Comparison of ENCODE assay signal across 1 cellular context in the genomic region with DNA sequence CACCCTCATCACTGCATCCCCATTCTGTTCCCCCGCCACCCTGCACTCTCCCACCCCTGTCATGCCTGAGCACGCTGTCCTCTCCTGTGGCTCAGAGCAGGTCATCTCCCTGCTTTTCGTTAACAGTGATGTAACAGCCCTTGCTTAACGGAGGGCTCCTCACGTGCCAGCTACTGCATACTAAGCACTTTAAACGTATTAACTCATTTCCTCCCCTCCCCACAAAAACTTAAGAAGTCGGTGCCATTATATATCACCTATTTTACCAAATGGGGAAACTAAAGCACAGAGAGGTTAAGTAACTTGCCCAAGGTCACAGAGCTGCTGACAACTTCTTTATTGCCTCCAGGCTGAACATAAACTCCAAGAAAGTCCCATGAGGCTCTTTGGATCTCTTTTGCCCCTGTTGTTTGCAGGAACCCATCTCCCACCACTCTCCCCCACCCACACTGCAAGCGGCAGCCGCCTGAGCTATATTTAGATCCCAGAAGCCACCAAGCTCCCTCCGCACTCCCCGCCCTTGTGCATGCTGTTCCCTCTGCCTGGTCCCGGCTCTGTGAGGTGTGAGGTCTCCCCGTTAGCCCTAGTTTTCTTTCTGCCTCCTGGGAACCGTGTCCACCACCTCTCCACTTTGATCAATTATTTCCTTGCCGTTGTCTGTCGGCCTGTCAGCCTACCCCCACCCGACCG.
A peak's percentile ranks its signal among the peaks of the same experiment; 100 is the strongest.
TF ChIP-seq lines count a peak whose summit lies in the region.

No MANE protein-coding gene starts in this region.

TF ChIP-seq in HepG2, 621 proteins besides CTCF, POLR2A, EP300 and RAD21 (continued from another document and continues in another):
- TF ChIP-seq, protein P1, sequence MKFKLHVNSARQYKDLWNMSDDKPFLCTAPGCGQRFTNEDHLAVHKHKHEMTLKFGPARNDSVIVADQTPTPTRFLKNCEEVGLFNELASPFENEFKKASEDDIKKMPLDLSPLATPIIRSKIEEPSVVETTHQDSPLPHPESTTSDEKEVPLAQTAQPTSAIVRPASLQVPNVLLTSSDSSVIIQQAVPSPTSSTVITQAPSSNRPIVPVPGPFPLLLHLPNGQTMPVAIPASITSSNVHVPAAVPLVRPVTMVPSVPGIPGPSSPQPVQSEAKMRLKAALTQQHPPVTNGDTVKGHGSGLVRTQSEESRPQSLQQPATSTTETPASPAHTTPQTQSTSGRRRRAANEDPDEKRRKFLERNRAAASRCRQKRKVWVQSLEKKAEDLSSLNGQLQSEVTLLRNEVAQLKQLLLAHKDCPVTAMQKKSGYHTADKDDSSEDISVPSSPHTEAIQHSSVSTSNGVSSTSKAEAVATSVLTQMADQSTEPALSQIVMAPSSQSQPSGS (CRISPR knock-in tag; IDR thresholded peaks at IDR 0.05) = no peak
- TF ChIP-seq MLLT10 (CRISPR knock-in tag; IDR thresholded peaks at IDR 0.05) = no peak
- TF ChIP-seq MAFK (conservative IDR thresholded peaks at IDR 0.05 in 1 of 2, IDR thresholded peaks at IDR 0.05 in 1 of 2; ENCODE audit: low read length in 2 of 2) = no peak; a peak in 1 of 4 replicates
- TF ChIP-seq, protein P2, sequence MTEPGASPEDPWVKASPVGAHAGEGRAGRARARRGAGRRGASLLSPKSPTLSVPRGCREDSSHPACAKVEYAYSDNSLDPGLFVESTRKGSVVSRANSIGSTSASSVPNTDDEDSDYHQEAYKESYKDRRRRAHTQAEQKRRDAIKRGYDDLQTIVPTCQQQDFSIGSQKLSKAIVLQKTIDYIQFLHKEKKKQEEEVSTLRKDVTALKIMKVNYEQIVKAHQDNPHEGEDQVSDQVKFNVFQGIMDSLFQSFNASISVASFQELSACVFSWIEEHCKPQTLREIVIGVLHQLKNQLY (CRISPR knock-in tag; IDR thresholded peaks at IDR 0.05) = no peak
- 0 out of 2 replicates have a peak, but pooled peaks have one; percentile 44 for TF ChIP-seq FOXC1 (CRISPR knock-in tag; IDR thresholded peaks at IDR 0.05; ENCODE audit: borderline replicate concordance)
- no peak for TF ChIP-seq ZMAT3 (CRISPR knock-in tag; conservative IDR thresholded peaks at IDR 0.05)
- no peak for TF ChIP-seq ZNF614 (CRISPR knock-in tag; IDR thresholded peaks at IDR 0.05; ENCODE audit: borderline replicate concordance)
- TF ChIP-seq, protein P3, sequence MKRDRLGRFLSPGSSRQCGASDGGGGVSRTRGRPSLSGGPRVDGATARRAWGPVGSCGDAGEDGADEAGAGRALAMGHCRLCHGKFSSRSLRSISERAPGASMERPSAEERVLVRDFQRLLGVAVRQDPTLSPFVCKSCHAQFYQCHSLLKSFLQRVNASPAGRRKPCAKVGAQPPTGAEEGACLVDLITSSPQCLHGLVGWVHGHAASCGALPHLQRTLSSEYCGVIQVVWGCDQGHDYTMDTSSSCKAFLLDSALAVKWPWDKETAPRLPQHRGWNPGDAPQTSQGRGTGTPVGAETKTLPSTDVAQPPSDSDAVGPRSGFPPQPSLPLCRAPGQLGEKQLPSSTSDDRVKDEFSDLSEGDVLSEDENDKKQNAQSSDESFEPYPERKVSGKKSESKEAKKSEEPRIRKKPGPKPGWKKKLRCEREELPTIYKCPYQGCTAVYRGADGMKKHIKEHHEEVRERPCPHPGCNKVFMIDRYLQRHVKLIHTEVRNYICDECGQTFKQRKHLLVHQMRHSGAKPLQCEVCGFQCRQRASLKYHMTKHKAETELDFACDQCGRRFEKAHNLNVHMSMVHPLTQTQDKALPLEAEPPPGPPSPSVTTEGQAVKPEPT (CRISPR knock-in tag; IDR thresholded peaks at IDR 0.05; ENCODE audit: low read depth) = no peak
- no peak for TF ChIP-seq ZFP82 (CRISPR knock-in tag; IDR thresholded peaks at IDR 0.05; ENCODE audit: borderline replicate concordance)
- no peak for TF ChIP-seq ZNF577 (CRISPR knock-in tag; IDR thresholded peaks at IDR 0.05; ENCODE audit: borderline replicate concordance, low read depth)
- no peak for TF ChIP-seq NFE2L1 (CRISPR knock-in tag; IDR thresholded peaks at IDR 0.05; ENCODE audit: borderline replicate concordance)
- TF ChIP-seq, protein P4, sequence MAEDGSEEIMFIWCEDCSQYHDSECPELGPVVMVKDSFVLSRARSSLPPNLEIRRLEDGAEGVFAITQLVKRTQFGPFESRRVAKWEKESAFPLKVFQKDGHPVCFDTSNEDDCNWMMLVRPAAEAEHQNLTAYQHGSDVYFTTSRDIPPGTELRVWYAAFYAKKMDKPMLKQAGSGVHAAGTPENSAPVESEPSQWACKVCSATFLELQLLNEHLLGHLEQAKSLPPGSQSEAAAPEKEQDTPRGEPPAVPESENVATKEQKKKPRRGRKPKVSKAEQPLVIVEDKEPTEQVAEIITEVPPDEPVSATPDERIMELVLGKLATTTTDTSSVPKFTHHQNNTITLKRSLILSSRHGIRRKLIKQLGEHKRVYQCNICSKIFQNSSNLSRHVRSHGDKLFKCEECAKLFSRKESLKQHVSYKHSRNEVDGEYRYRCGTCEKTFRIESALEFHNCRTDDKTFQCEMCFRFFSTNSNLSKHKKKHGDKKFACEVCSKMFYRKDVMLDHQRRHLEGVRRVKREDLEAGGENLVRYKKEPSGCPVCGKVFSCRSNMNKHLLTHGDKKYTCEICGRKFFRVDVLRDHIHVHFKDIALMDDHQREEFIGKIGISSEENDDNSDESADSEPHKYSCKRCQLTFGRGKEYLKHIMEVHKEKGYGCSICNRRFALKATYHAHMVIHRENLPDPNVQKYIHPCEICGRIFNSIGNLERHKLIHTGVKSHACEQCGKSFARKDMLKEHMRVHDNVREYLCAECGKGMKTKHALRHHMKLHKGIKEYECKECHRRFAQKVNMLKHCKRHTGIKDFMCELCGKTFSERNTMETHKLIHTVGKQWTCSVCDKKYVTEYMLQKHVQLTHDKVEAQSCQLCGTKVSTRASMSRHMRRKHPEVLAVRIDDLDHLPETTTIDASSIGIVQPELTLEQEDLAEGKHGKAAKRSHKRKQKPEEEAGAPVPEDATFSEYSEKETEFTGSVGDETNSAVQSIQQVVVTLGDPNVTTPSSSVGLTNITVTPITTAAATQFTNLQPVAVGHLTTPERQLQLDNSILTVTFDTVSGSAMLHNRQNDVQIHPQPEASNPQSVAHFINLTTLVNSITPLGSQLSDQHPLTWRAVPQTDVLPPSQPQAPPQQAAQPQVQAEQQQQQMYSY (CRISPR knock-in tag; IDR thresholded peaks at IDR 0.05) = no peak
- TF ChIP-seq, protein P5, sequence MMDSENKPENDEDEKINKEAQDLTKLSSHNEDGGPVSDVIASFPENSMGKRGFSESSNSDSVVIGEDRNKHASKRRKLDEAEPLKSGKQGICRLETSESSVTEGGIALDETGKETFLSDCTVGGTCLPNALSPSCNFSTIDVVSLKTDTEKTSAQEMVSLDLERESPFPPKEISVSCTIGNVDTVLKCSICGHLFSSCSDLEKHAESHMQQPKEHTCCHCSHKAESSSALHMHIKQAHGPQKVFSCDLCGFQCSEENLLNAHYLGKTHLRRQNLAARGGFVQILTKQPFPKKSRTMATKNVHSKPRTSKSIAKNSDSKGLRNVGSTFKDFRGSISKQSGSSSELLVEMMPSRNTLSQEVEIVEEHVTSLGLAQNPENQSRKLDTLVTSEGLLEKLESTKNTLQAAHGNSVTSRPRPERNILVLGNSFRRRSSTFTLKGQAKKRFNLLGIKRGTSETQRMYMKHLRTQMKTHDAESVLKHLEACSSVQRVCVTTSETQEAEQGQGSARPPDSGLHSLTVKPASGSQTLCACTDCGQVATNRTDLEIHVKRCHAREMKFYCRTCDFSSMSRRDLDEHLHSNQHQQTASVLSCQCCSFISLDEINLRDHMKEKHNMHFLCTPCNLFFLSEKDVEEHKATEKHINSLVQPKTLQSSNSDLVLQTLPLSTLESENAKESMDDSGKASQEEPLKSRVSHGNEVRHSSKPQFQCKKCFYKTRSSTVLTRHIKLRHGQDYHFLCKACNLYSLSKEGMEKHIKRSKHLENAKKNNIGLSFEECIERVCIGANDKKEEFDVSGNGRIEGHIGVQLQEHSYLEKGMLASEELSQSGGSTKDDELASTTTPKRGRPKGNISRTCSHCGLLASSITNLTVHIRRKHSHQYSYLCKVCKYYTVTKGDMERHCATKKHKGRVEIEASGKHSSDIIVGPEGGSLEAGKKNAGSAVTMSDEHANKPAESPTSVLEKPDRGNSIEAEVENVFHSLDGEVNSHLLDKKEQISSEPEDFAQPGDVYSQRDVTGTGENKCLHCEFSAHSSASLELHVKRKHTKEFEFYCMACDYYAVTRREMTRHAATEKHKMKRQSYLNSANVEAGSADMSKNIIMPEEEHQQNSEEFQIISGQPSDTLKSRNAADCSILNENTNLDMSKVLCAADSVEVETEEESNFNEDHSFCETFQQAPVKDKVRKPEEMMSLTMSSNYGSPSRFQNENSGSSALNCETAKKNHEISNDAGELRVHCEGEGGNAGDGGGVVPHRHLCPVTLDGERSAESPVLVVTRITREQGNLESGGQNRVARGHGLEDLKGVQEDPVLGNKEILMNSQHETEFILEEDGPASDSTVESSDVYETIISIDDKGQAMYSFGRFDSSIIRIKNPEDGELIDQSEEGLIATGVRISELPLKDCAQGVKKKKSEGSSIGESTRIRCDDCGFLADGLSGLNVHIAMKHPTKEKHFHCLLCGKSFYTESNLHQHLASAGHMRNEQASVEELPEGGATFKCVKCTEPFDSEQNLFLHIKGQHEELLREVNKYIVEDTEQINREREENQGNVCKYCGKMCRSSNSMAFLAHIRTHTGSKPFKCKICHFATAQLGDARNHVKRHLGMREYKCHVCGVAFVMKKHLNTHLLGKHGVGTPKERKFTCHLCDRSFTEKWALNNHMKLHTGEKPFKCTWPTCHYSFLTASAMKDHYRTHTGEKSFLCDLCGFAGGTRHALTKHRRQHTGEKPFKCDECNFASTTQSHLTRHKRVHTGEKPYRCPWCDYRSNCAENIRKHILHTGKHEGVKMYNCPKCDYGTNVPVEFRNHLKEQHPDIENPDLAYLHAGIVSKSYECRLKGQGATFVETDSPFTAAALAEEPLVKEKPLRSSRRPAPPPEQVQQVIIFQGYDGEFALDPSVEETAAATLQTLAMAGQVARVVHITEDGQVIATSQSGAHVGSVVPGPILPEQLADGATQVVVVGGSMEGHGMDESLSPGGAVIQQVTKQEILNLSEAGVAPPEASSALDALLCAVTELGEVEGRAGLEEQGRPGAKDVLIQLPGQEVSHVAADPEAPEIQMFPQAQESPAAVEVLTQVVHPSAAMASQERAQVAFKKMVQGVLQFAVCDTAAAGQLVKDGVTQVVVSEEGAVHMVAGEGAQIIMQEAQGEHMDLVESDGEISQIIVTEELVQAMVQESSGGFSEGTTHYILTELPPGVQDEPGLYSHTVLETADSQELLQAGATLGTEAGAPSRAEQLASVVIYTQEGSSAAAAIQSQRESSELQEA (CRISPR knock-in tag; IDR thresholded peaks at IDR 0.05; ENCODE audit: not compliant biosample characterization) = no peak
- TF ChIP-seq AHR (CRISPR knock-in tag; IDR thresholded peaks at IDR 0.05) = no peak
- TF ChIP-seq KDM1A (CRISPR knock-in tag; IDR thresholded peaks at IDR 0.05) = 0 out of 2 replicates have a peak, but pooled peaks have one; percentile 41
- TF ChIP-seq, protein P6, sequence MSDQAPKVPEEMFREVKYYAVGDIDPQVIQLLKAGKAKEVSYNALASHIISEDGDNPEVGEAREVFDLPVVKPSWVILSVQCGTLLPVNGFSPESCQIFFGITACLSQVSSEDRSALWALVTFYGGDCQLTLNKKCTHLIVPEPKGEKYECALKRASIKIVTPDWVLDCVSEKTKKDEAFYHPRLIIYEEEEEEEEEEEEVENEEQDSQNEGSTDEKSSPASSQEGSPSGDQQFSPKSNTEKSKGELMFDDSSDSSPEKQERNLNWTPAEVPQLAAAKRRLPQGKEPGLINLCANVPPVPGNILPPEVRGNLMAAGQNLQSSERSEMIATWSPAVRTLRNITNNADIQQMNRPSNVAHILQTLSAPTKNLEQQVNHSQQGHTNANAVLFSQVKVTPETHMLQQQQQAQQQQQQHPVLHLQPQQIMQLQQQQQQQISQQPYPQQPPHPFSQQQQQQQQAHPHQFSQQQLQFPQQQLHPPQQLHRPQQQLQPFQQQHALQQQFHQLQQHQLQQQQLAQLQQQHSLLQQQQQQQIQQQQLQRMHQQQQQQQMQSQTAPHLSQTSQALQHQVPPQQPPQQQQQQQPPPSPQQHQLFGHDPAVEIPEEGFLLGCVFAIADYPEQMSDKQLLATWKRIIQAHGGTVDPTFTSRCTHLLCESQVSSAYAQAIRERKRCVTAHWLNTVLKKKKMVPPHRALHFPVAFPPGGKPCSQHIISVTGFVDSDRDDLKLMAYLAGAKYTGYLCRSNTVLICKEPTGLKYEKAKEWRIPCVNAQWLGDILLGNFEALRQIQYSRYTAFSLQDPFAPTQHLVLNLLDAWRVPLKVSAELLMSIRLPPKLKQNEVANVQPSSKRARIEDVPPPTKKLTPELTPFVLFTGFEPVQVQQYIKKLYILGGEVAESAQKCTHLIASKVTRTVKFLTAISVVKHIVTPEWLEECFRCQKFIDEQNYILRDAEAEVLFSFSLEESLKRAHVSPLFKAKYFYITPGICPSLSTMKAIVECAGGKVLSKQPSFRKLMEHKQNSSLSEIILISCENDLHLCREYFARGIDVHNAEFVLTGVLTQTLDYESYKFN (CRISPR knock-in tag; conservative IDR thresholded peaks at IDR 0.05) = no peak
- TF ChIP-seq THAP11 (CRISPR knock-in tag; IDR thresholded peaks at IDR 0.05) = no peak
- TF ChIP-seq YY1 (IDR thresholded peaks at IDR 0.05; ENCODE audit: insufficient read depth, insufficient replicate concordance, low read depth, low read length) = no peak
- TF ChIP-seq, protein P7, sequence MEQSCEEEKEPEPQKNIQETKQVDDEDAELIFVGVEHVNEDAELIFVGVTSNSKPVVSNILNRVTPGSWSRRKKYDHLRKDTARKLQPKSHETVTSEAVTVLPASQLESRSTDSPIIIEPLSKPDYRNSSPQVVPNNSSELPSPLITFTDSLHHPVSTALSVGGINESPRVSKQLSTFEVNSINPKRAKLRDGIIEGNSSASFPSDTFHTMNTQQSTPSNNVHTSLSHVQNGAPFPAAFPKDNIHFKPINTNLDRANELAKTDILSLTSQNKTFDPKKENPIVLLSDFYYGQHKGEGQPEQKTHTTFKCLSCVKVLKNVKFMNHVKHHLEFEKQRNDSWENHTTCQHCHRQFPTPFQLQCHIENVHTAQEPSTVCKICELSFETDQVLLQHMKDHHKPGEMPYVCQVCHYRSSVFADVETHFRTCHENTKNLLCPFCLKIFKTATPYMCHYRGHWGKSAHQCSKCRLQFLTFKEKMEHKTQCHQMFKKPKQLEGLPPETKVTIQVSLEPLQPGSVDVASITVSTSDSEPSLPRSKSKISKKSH (CRISPR knock-in tag; IDR thresholded peaks at IDR 0.05; ENCODE audit: borderline replicate concordance) = no peak
- no peak for TF ChIP-seq ZFP62 (CRISPR knock-in tag; IDR thresholded peaks at IDR 0.05)
- no peak for TF ChIP-seq SP5 (CRISPR knock-in tag; IDR thresholded peaks at IDR 0.05; ENCODE audit: borderline replicate concordance, low read depth)
- no peak for TF ChIP-seq HNRNPL (IDR thresholded peaks at IDR 0.05; ENCODE audit: low read depth, low read length)
- TF ChIP-seq, protein P8, sequence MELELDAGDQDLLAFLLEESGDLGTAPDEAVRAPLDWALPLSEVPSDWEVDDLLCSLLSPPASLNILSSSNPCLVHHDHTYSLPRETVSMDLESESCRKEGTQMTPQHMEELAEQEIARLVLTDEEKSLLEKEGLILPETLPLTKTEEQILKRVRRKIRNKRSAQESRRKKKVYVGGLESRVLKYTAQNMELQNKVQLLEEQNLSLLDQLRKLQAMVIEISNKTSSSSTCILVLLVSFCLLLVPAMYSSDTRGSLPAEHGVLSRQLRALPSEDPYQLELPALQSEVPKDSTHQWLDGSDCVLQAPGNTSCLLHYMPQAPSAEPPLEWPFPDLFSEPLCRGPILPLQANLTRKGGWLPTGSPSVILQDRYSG (CRISPR knock-in tag; IDR thresholded peaks at IDR 0.05) = no peak
